ENCODE assay signal across 3 cellular contexts in the genomic region with DNA sequence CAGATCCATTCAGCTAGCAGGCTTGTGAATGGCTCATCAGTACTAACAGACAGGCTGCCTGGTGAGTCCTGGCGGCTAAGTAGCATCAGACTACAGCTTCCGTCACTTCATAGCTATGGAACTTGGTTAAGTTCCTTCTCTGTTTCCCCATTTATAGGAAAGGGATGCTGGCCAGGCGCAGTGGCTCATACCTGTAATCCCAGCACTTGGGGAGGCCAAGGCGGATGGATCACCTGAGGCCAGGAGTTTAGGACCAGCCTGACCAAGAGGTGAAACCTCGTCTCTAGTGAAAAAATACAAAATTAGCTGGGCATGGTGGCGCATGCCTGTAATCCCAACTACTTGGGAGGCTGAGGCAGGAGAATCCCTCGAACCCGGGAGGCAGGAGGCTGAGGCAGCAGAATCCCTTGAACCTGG. TPM values are rescaled to one million over a fixed set of nuclear protein-coding genes. Genes with fewer than 3 reads are reported as not detected.
"Had no signal": no experiment of that assay in that cellular context is flagged by ENCODE, and none has a peak within 500 bp of the region (broad histone marks: within the 10 kb centered on the region; RNA-seq: fewer than 3 reads in every experiment).

No MANE protein-coding gene starts in this region.

RNA-seq across cellular contexts. Expression of a gene that starts 56.4 kb away (rescaled TPM):
- total RNA-seq: ascending aorta, glomerular endothelial cell had no signal
- polyA plus RNA-seq: naive thymus-derived CD4-positive, alpha-beta T cell had no signal
